In genomic region chr5:145960166-145960565, GRCh38 we compare ENCODE assay signal across 1 cellular context.
TF ChIP-seq lines count a peak whose summit lies in the region.

No MANE protein-coding gene starts in this region.

TF ChIP-seq in SK-N-SH treated with all-trans-retinoic acid at 6 μM for 48 hours, 23 proteins besides CTCF, POLR2A, EP300 and RAD21 (continued from another document):
- TF ChIP-seq, protein P1, sequence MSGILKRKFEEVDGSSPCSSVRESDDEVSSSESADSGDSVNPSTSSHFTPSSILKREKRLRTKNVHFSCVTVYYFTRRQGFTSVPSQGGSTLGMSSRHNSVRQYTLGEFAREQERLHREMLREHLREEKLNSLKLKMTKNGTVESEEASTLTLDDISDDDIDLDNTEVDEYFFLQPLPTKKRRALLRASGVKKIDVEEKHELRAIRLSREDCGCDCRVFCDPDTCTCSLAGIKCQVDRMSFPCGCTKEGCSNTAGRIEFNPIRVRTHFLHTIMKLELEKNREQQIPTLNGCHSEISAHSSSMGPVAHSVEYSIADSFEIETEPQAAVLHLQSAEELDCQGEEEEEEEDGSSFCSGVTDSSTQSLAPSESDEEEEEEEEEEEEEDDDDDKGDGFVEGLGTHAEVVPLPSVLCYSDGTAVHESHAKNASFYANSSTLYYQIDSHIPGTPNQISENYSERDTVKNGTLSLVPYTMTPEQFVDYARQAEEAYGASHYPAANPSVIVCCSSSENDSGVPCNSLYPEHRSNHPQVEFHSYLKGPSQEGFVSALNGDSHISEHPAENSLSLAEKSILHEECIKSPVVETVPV (CRISPR knock-in tag; IDR thresholded peaks at IDR 0.05): no peak
- TF ChIP-seq CSDC2 (CRISPR knock-in tag; IDR thresholded peaks at IDR 0.05): no peak
- TF ChIP-seq TOX (CRISPR knock-in tag; IDR thresholded peaks at IDR 0.05; ENCODE audit: borderline replicate concordance): no peak
- no peak for TF ChIP-seq ZFP30 (CRISPR knock-in tag; IDR thresholded peaks at IDR 0.05)
- TF ChIP-seq PATZ1 (CRISPR knock-in tag; IDR thresholded peaks at IDR 0.05; ENCODE audit: borderline replicate concordance): no peak
- TF ChIP-seq SNAI2 (CRISPR knock-in tag; IDR thresholded peaks at IDR 0.05): no peak
- no peak for TF ChIP-seq ISL1 (CRISPR knock-in tag; IDR thresholded peaks at IDR 0.05)
- TF ChIP-seq ZC3H10 (CRISPR knock-in tag; IDR thresholded peaks at IDR 0.05): no peak
TF ChIP-seq in SK-N-SH treated with all-trans-retinoic acid at 6 μM for 48 hours: peak in this region for 0.
